ENCODE assay signal across 5 cellular contexts in genomic region chr10:128779457-128779856, GRCh38.
"Had no signal": no experiment of that assay in that cellular context is flagged by ENCODE, and none has a peak within 500 bp of the region (broad histone marks: within the 10 kb centered on the region; RNA-seq: fewer than 3 reads in every experiment).

No MANE protein-coding gene starts in this region.

- DNase-seq: H9, HCEC 1CT, IMR-90 had no signal

- H3K9me3 Mint-ChIP-seq: GM23338 had no signal

- H3K4me2 ChIP-seq: GM23338 had no signal

- H2AFZ ChIP-seq: GM23338 had no signal

- H3K27ac Mint-ChIP-seq: GM23338, H9 had no signal

- H3K4me3 Mint-ChIP-seq: GM23338, H9 had no signal

- H3K4me3 ChIP-seq: GM23338, K562 had no signal
